26 cellular contexts compared by ENCODE assay signal in the genomic region with DNA sequence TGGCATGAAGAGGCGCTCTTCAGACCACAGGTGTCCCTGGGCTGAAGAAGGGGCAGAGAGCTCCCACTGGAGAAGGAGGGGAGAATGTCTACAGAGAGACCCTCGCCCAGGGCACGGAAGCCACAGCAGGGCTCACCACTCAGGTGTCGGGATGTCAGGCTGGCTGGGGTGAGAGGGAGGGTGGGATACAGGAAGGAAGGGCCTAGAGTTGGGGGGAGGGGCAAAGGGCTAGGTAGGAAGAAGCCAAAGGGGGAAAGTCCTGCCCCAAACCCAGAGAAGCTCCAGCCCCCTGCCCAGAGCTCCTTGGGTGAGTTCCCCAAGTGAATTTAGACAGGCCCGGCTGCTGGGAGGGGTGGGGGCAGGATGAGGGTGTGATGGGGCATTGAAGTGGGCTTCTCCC.
"Had no signal": no experiment of that assay in that cellular context is flagged by ENCODE, and none has a peak within 500 bp of the region (broad histone marks: within the 10 kb centered on the region; RNA-seq: fewer than 3 reads in every experiment).

No MANE protein-coding gene starts in this region.

- ATAC-seq: effector memory CD8-positive, alpha-beta T cell; heart right ventricle; left lobe of liver; natural killer cell; right lobe of liver; stimulated activated naive CD8-positive, alpha-beta T cell treated with anti-CD3 and anti-CD28 coated beads, Interleukin-15, amount 100 ng/mL, for 72 hours had no signal

- H3K9me3 ChIP-seq: esophagus squamous epithelium, heart right ventricle, ovary, right lobe of liver, suprapubic skin, transverse colon, vagina had no signal

- H3K27ac ChIP-seq: esophagus squamous epithelium, heart right ventricle, ovary, right lobe of liver, suprapubic skin, transverse colon, vagina had no signal

- DNase-seq: cortex of kidney; effector memory CD8-positive, alpha-beta T cell; erythroblast; esophagus squamous epithelium; foreskin melanocyte; glutamatergic neuron; heart right ventricle; hippocampal formation; kidney; natural killer cell; occipital lobe; ovary; retina; small intestine; stimulated activated CD4-positive, alpha-beta T cell treated with anti-CD3 and anti-CD28 coated beads, Interleukin-12 subunit alpha, Interleukin-12 subunit beta, amount 100 ng/mL, for 4 hours; stimulated activated CD4-positive, alpha-beta T cell treated with anti-CD3 and anti-CD28 coated beads, Interleukin-1b, Interleukin-23, amount 100 ng/mL, for 48 hours; stimulated activated CD4-positive, alpha-beta T cell treated with anti-CD3 and anti-CD28 coated beads, Interleukin-4, amount 100 ng/mL, for 1 hour; stimulated activated CD8-positive, alpha-beta memory T cell treated with anti-CD3 and anti-CD28 coated beads, Interleukin-4, amount 100 ng/mL, for 48 hours; stimulated activated naive CD4-positive, alpha-beta T cell; stimulated activated naive CD8-positive, alpha-beta T cell treated with anti-CD3 and anti-CD28 coated beads, Interleukin-15, amount 100 ng/mL, for 72 hours; transverse colon had no signal

- H3K4me3 ChIP-seq: esophagus squamous epithelium, heart right ventricle, lung, ovary, right lobe of liver, suprapubic skin, transverse colon, vagina had no signal

- H3K4me1 ChIP-seq: esophagus squamous epithelium, heart right ventricle, right lobe of liver, suprapubic skin, transverse colon, vagina had no signal

- H3K36me3 ChIP-seq: esophagus squamous epithelium, heart right ventricle, ovary, right lobe of liver, suprapubic skin, transverse colon, vagina had no signal

- H3K27me3 ChIP-seq: ovary, right lobe of liver, transverse colon, vagina had no signal
